18 cellular contexts compared by ENCODE assay signal in genomic region chr2:151326532-151326931, GRCh38. TPM values are rescaled to one million over a fixed set of nuclear protein-coding genes. Genes with fewer than 3 reads are reported as not detected.
DNase-seq lines count a peak whose midpoint lies in the region; FAIRE-seq and TF ChIP-seq lines count a peak whose summit lies in the region.
"Had no signal": no experiment of that assay in that cellular context is flagged by ENCODE, and none has a peak within 500 bp of the region (broad histone marks: within the 10 kb centered on the region; RNA-seq: fewer than 3 reads in every experiment).

No MANE protein-coding gene starts in this region.

- FAIRE-seq in colon (lab: Jason Lieb, UNC) (peak; percentile 57), kidney (lab: Jason Lieb, UNC) (no peak)
- FAIRE-seq: D721Med, GM12892, GM18507, H54 had no signal

- no peak overlapping the region for H3K4me3 ChIP-seq in osteoblast (ENCODE audit: insufficient read depth, low read length)
- no peak overlapping the region for H3K4me3 ChIP-seq in thyroid gland (replicated peaks in 1 of 3)
- H3K4me3 ChIP-seq in kidney (ENCODE audit: low read length in 2 of 2) = no peak overlapping the region
- H3K4me3 ChIP-seq: GM23338 had no signal

- peak; percentile 15 for DNase-seq in GM03348 (ENCODE audit: low spot score)
- DNase-seq in osteoblast (ENCODE audit: insufficient read length, low spot score, missing footprints) = peak; percentile 67
- DNase-seq in LoVo (ENCODE audit: low spot score) = no peak
- DNase-seq in thyroid gland = no peak
- no peak for DNase-seq in kidney
- no peak for DNase-seq in posterior cingulate gyrus
- DNase-seq: AML-193; Caco-2; CD4-positive, alpha-beta T cell; HCEC 1CT had no signal

- TF ChIP-seq CTCF in osteoblast (IDR thresholded peaks at IDR 0.05; ENCODE audit: extremely low read depth, low read depth, low read length) (no peak), thyroid gland (IDR thresholded peaks at IDR 0.05) (no peak), kidney (IDR thresholded peaks at IDR 0.05; ENCODE audit: borderline replicate concordance, extremely low read depth, insufficient read depth) (no peak)

- H3K9ac ChIP-seq in kidney (ENCODE audit: low read length in 2 of 2) = no peak overlapping the region

- H2AFZ ChIP-seq in osteoblast (ENCODE audit: low read length) = no peak overlapping the region
- H2AFZ ChIP-seq: GM23338 had no signal

- no peaks in the 10 kb centered on the region for H4K20me1 ChIP-seq in osteoblast (ENCODE audit: insufficient read depth, low read length)

- no peak overlapping the region for H3K4me2 ChIP-seq in osteoblast (ENCODE audit: insufficient read depth, low read length)
- H3K4me2 ChIP-seq: GM23338 had no signal

- no peaks in the 10 kb centered on the region for H3K9me3 ChIP-seq in osteoblast (ENCODE audit: low read depth, low read length)
- no peaks in the 10 kb centered on the region for H3K9me3 ChIP-seq in thyroid gland
- no peaks in the 10 kb centered on the region for H3K9me3 ChIP-seq in kidney (ENCODE audit: control insufficient read depth in 1 of 2, low read length in 2 of 2)
- H3K9me3 ChIP-seq: Caco-2 had no signal

- H3K27ac ChIP-seq in osteoblast (ENCODE audit: low read depth, low read length) = no peak overlapping the region
- H3K27ac ChIP-seq in thyroid gland = no peak overlapping the region
- no peak overlapping the region for H3K27ac ChIP-seq in kidney (ENCODE audit: low read depth in 2 of 2, low read length in 2 of 2)
- H3K27ac ChIP-seq: C4-2B had no signal

- 92 to 93% methylated on average over 1 of the region's 1 CpG for WGBS in thyroid gland, 2 donors

- H3K36me3 ChIP-seq in osteoblast (ENCODE audit: insufficient read depth, low read length) (no peaks in the 10 kb centered on the region), thyroid gland (no peaks in the 10 kb centered on the region), kidney (ENCODE audit: control insufficient read depth in 1 of 2, insufficient read depth in 2 of 2, low read length in 2 of 2) (no peaks in the 10 kb centered on the region)

- TF ChIP-seq POLR2A in thyroid gland (IDR thresholded peaks at IDR 0.05) = no peak

- H3K4me1 ChIP-seq in osteoblast (ENCODE audit: insufficient read depth, low read length) (no peaks in the 10 kb centered on the region), thyroid gland (no peaks in the 10 kb centered on the region), kidney (ENCODE audit: control insufficient read depth in 1 of 2, insufficient read depth in 1 of 2, low read depth in 1 of 2, low read length in 2 of 2) (no peaks in the 10 kb centered on the region)
- H3K4me1 ChIP-seq: Caco-2 had no signal

- intact Hi-C loops in thyroid gland (cut with DNase I) = no loop called here
- intact Hi-C loops in kidney (cut with DNase I) = no loop called here
- intact Hi-C loops in posterior cingulate gyrus (cut with DNase I) = no loop called here

- H3K27me3 ChIP-seq in osteoblast (ENCODE audit: insufficient read depth, low read length) = no peaks in the 10 kb centered on the region
- no peaks in the 10 kb centered on the region for H3K27me3 ChIP-seq in thyroid gland

- H3K79me2 ChIP-seq in osteoblast (ENCODE audit: insufficient read depth, low read length) = no peaks in the 10 kb centered on the region

RNA-seq across cellular contexts. Expression of gene TNFAIP6, which starts 30.9 kb away (rescaled TPM):
- total RNA-seq in osteoblast = 43.1 and 61.6 TPM in 2 replicates
- 1 to 10 TPM in 1 of 4 donors, under 1 TPM in 2, not detected in 1; 0.33 to 1.1 (median 0.83) TPM for total RNA-seq in thyroid gland
- 2.5 TPM for total RNA-seq in kidney
- polyA plus RNA-seq in kidney (ENCODE audit: insufficient read depth, low read depth, low replicate concordance) = 0.28 TPM
- total RNA-seq: Caco-2; CD4-positive, alpha-beta T cell; HT-29 had no signal

RNA-seq across cellular contexts. Expression of gene NMI, which starts 37.1 kb away (rescaled TPM):
- total RNA-seq in osteoblast = 15.9 and 21.0 TPM in 2 replicates
- 10 to 100 TPM; 11.4 to 14.6 (median 13.2) TPM for total RNA-seq in thyroid gland
- total RNA-seq in kidney = 22.0 TPM
- 17.9 TPM for polyA plus RNA-seq in kidney (ENCODE audit: insufficient read depth, low read depth, low replicate concordance)

Comparison
In these comparisons a context has a peak if more than half of its experiments do, and no peak if none do; other contexts are left out.
1. DNase-seq: peak in GM03348 (single experiment) and osteoblast (single experiment); none in LoVo (single experiment), thyroid gland (0 of 2), kidney (single experiment) and posterior cingulate gyrus (0 of 10).
2. RNA of gene TNFAIP6, which starts 30.9 kb away (total RNA-seq): 43.1 to 61.6 TPM in osteoblast; 2.5 TPM in kidney (single experiment) and 0.33 to 1.1 TPM in thyroid gland; every median in the first group is over 10 times any median in the second.